1 cellular context compared by ENCODE assay signal in the genomic region with DNA sequence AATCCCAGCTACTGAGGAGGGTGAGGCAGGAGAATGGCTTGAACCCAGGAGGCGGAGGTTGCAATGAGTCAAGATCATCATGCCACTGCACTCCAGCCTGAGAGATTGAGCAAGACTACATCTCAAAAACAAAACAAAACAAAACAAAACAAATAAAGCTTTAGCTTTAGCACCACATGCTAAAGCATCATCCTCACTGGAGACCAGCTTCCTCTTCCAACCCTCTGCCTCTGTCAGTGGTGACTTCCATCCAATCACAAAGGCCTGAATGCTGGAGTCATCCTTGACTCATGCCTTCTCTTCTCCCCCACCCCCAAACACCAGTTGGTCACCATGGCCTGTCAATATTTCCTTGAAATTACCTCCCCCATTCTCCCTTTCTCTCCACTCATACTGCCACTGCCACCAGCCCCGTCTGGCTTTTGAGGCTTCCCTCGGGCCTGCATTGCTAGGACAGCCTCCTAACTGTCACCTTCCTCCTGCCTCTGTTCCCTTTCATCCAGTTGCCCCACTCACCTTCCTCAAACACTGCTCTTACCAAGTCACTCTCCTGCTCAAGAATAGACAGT.
TF ChIP-seq lines count a peak whose summit lies in the region.

No MANE protein-coding gene starts in this region.

TF ChIP-seq in K562, 482 proteins besides CTCF, POLR2A, EP300 and RAD21 (continued from another document and continues in another):
- TF ChIP-seq ARID4B (CRISPR knock-in tag; IDR thresholded peaks at IDR 0.05) (peak; percentile 58), FOXK2 (conservative IDR thresholded peaks at IDR 0.05 in 1 of 2, IDR thresholded peaks at IDR 0.05 in 1 of 2; ENCODE audit: low read depth in 2 of 2) (peak; percentile 23 to 25; a peak in 1 of 4 replicates), LEF1 (IDR thresholded peaks at IDR 0.05) (0 out of 2 replicates have a peak, but pooled peaks have one; percentile 19), EZH2 (IDR thresholded peaks at IDR 0.05; ENCODE audit: borderline replicate concordance, low read depth, low read length) (no peak), ZNF41 (CRISPR knock-in tag; conservative IDR thresholded peaks at IDR 0.05) (no peak), ZEB2 (IDR thresholded peaks at IDR 0.05) (no peak), RCOR1 (IDR thresholded peaks at IDR 0.05; ENCODE audit: borderline replicate concordance in 1 of 2, low read depth in 2 of 2, low read length in 2 of 2) (no peak), CEBPG (CRISPR knock-in tag; IDR thresholded peaks at IDR 0.05) (peak; percentile 73), CEBPG (tag; conservative IDR thresholded peaks at IDR 0.05 in 1 of 2, IDR thresholded peaks at IDR 0.05 in 1 of 2) (peak in 1 of 2 experiments; percentile 82; a peak in 2 of 4 replicates), ZNF778 (CRISPR knock-in tag; IDR thresholded peaks at IDR 0.05) (no peak), KAT2B (IDR thresholded peaks at IDR 0.05; ENCODE audit: low read depth, low read length) (no peak), ZNF592 (IDR thresholded peaks at IDR 0.05) (no peak), ZNF830 (CRISPR knock-in tag; IDR thresholded peaks at IDR 0.05) (no peak), ZNF408 (CRISPR knock-in tag; IDR thresholded peaks at IDR 0.05; ENCODE audit: low read depth) (no peak), POLR2AphosphoS2 (IDR thresholded peaks at IDR 0.05; ENCODE audit: low read length) (no peak), MECOM (CRISPR knock-in tag; IDR thresholded peaks at IDR 0.05) (no peak), FOXP1 (CRISPR knock-in tag; IDR thresholded peaks at IDR 0.05) (peak; percentile 45; the same call in 1 of the 2 replicates), SNIP1 (IDR thresholded peaks at IDR 0.05; ENCODE audit: low read depth) (no peak), CAMTA2 (CRISPR knock-in tag; conservative IDR thresholded peaks at IDR 0.05) (no peak), CEBPB (tag; IDR thresholded peaks at IDR 0.05) (peak; percentile 47; the same call in 1 of the 2 replicates), GTF2F1 (IDR thresholded peaks at IDR 0.05; ENCODE audit: low read depth, low read length) (no peak), MYNN (IDR thresholded peaks at IDR 0.05) (no peak), MYNN (CRISPR knock-in tag; IDR thresholded peaks at IDR 0.05) (no peak), TAF1 (IDR thresholded peaks at IDR 0.05; ENCODE audit: control insufficient read depth, extremely low read depth, insufficient read depth, low read length, severe bottlenecking) (no peak), CBX1 (IDR thresholded peaks at IDR 0.05; ENCODE audit: low read depth) (no peak), ATF1 (CRISPR knock-in tag; IDR thresholded peaks at IDR 0.05) (no peak), ATF1 (tag; IDR thresholded peaks at IDR 0.05) (peak; percentile 33; the same call in 1 of the 2 replicates), ZNF707 (CRISPR knock-in tag; conservative IDR thresholded peaks at IDR 0.05) (no peak), BRCA1 (IDR thresholded peaks at IDR 0.05) (no peak), BRCA1 (CRISPR knock-in tag; IDR thresholded peaks at IDR 0.05) (no peak), BRF1 (IDR thresholded peaks at IDR 0.05; ENCODE audit: borderline replicate concordance, extremely low read depth, insufficient read length) (no peak), NR2C2 (CRISPR knock-in tag; IDR thresholded peaks at IDR 0.05) (0 out of 2 replicates have a peak, but pooled peaks have one; percentile 21), NR2C2 (tag; IDR thresholded peaks at IDR 0.05) (no peak), SMAD1 (IDR thresholded peaks at IDR 0.05; ENCODE audit: low read depth, low read length, partially characterized antibody) (no peak), JUN (IDR thresholded peaks at IDR 0.05; ENCODE audit: borderline replicate concordance, low read depth, low read length) (0 out of 2 replicates have a peak, but pooled peaks have one; percentile 9), JUN (CRISPR knock-in tag; IDR thresholded peaks at IDR 0.05; ENCODE audit: borderline replicate concordance) (no peak), PHF21A (IDR thresholded peaks at IDR 0.05; ENCODE audit: borderline replicate concordance, low read depth) (no peak), ZNF695 (CRISPR knock-in tag; IDR thresholded peaks at IDR 0.05) (no peak), SPI1 (IDR thresholded peaks at IDR 0.05; ENCODE audit: borderline replicate concordance, low read depth, low read length) (no peak), TCF7L2 (IDR thresholded peaks at IDR 0.05; ENCODE audit: low read depth, low read length) (no peak), NFYB (IDR thresholded peaks at IDR 0.05; ENCODE audit: extremely low read depth, insufficient read length) (peak; percentile 31), ZNF23 (CRISPR knock-in tag; IDR thresholded peaks at IDR 0.05) (no peak), YY1 (IDR thresholded peaks at IDR 0.05; ENCODE audit: borderline replicate concordance in 1 of 3, control insufficient read depth in 1 of 3, extremely low read depth in 1 of 3, insufficient read depth in 3 of 3, insufficient read length in 1 of 3, insufficient replicate concordance in 2 of 3, low read depth in 1 of 3, low read length in 2 of 3) (no peak), E2F4 (CRISPR knock-in tag; IDR thresholded peaks at IDR 0.05; ENCODE audit: low read depth) (no peak), RAD51 (IDR thresholded peaks at IDR 0.05; ENCODE audit: borderline replicate concordance, low read depth) (no peak), MED1 (CRISPR knock-in tag; IDR thresholded peaks at IDR 0.05; ENCODE audit: borderline replicate concordance) (no peak)
- TF ChIP-seq, protein P1, sequence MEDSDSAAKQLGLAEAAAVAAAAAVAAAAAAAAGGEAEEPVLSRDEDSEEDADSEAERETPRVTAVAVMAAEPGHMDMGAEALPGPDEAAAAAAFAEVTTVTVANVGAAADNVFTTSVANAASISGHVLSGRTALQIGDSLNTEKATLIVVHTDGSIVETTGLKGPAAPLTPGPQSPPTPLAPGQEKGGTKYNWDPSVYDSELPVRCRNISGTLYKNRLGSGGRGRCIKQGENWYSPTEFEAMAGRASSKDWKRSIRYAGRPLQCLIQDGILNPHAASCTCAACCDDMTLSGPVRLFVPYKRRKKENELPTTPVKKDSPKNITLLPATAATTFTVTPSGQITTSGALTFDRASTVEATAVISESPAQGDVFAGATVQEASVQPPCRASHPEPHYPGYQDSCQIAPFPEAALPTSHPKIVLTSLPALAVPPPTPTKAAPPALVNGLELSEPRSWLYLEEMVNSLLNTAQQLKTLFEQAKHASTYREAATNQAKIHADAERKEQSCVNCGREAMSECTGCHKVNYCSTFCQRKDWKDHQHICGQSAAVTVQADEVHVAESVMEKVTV (CRISPR knock-in tag; IDR thresholded peaks at IDR 0.05): no peak
- TF ChIP-seq, protein P2, sequence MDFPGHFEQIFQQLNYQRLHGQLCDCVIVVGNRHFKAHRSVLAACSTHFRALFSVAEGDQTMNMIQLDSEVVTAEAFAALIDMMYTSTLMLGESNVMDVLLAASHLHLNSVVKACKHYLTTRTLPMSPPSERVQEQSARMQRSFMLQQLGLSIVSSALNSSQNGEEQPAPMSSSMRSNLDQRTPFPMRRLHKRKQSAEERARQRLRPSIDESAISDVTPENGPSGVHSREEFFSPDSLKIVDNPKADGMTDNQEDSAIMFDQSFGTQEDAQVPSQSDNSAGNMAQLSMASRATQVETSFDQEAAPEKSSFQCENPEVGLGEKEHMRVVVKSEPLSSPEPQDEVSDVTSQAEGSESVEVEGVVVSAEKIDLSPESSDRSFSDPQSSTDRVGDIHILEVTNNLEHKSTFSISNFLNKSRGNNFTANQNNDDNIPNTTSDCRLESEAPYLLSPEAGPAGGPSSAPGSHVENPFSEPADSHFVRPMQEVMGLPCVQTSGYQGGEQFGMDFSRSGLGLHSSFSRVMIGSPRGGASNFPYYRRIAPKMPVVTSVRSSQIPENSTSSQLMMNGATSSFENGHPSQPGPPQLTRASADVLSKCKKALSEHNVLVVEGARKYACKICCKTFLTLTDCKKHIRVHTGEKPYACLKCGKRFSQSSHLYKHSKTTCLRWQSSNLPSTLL (IDR thresholded peaks at IDR 0.05): no peak
- TF ChIP-seq, protein P3, sequence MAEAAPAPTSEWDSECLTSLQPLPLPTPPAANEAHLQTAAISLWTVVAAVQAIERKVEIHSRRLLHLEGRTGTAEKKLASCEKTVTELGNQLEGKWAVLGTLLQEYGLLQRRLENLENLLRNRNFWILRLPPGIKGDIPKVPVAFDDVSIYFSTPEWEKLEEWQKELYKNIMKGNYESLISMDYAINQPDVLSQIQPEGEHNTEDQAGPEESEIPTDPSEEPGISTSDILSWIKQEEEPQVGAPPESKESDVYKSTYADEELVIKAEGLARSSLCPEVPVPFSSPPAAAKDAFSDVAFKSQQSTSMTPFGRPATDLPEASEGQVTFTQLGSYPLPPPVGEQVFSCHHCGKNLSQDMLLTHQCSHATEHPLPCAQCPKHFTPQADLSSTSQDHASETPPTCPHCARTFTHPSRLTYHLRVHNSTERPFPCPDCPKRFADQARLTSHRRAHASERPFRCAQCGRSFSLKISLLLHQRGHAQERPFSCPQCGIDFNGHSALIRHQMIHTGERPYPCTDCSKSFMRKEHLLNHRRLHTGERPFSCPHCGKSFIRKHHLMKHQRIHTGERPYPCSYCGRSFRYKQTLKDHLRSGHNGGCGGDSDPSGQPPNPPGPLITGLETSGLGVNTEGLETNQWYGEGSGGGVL (CRISPR knock-in tag; IDR thresholded peaks at IDR 0.05): no peak
